Comparison of ENCODE assay signal across 8 cellular contexts in the genomic region with DNA sequence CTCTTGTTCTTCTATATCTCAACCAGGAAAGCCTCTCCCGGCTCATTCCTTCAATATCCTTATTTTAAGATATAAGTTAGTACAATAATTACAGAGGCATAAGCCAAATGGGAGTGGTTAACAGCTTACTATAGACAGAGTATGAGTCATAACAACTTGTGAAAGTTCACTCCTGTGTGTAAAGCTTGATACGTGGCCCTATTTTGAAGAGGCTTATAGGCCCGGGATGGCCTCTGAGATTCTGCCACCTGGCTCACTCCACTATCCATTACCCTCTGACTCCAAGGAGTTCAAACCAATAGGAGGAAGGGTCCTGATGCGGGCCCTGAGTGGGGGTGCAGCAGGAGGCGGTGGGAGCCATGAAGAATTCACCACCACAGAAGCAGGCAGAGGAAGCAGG. TPM values are rescaled to one million over a fixed set of nuclear protein-coding genes. Genes with fewer than 3 reads are reported as not detected.
DNase-seq lines count a peak whose midpoint lies in the region; ATAC-seq and TF ChIP-seq lines count a peak whose summit lies in the region.

No MANE protein-coding gene starts in this region.

- peak overlapping the region in 3 of 4 donors; percentile 35 to 66 (median 44) for H3K27ac ChIP-seq in gastrocnemius medialis

- H3K9me3 ChIP-seq in gastrocnemius medialis, result no peaks in the 10 kb centered on the region

- peak; percentile 39 for DNase-seq in GM03348 (ENCODE audit: low spot score)
- peak; percentile 63 to 64 for DNase-seq in cardiac fibroblast (ENCODE audit: low read depth in 2 of 2)
- DNase-seq in gastrocnemius medialis, result no peak
- DNase-seq in NCI-H2029 (lab: John Stamatoyannopoulos, UW), result no peak
- no peak for DNase-seq in DMS153 treated with DMSO at 0.1 percent for 48 hours (lab: John Stamatoyannopoulos, UW; ENCODE audit: unreplicated experiment)
- no peak for DNase-seq in NCI-H748 treated with DMSO at 0.1 percent for 48 hours (lab: John Stamatoyannopoulos, UW)

- H3K4me1 ChIP-seq in gastrocnemius medialis, result peaks cover 30 to 65% of the 10 kb centered on the region in 2 donors

- intact Hi-C loops in gastrocnemius medialis (cut with DNase I; ENCODE audit: low total_unique reads), result no loop called here

- no peak for TF ChIP-seq CTCF in cardiac fibroblast (IDR thresholded peaks at IDR 0.05; ENCODE audit: low read depth, low read length)
- TF ChIP-seq CTCF in gastrocnemius medialis (IDR thresholded peaks at IDR 0.05 in 4 of 5, conservative IDR thresholded peaks at IDR 0.05 in 1 of 5), result no peak

- in situ Hi-C loops in gastrocnemius medialis (cut with MboI; ENCODE audit: low sequenced_read_pairs in 4 of 4), result no loop called here

- H3K4me3 ChIP-seq in cardiac fibroblast (replicated peaks in 1 of 2; ENCODE audit: low read depth in 2 of 2, low read length in 2 of 2) (no peak overlapping the region), gastrocnemius medialis (no peak overlapping the region)

- peaks cover 0 to 40% of the 10 kb centered on the region in 2 donors for H3K36me3 ChIP-seq in gastrocnemius medialis

- TF ChIP-seq POLR2A in gastrocnemius medialis (IDR thresholded peaks at IDR 0.05), result no peak

- ATAC-seq in GM21367 (IDR thresholded peaks at IDR 0.05; ENCODE audit: unreplicated experiment) (peak; percentile 63), HG03565 (IDR thresholded peaks at IDR 0.05; ENCODE audit: unreplicated experiment) (peak; percentile 87), gastrocnemius medialis (peak; percentile 64 to 76)

- H3K27me3 ChIP-seq in gastrocnemius medialis, result no peaks in the 10 kb centered on the region

RNA-seq across cellular contexts. Expression of a gene that starts 36.6 kb away (rescaled TPM):
- total RNA-seq in gastrocnemius medialis, result 10 to 100 TPM; 24.2 to 56.2 (median 42.7) TPM

RNA-seq across cellular contexts. Expression of a gene that starts 54.0 kb away (rescaled TPM):
- total RNA-seq in gastrocnemius medialis, result 10 to 100 TPM; 12.5 to 15.3 (median 13.6) TPM

Comparison
In these comparisons a context has a peak if more than half of its experiments do, and no peak if none do; other contexts are left out.
1. DNase-seq: peak in GM03348 (single experiment) and cardiac fibroblast (2 of 2); none in gastrocnemius medialis (0 of 2), NCI-H2029 (single experiment), DMS153 treated with DMSO at 0.1 percent for 48 hours (single experiment) and NCI-H748 treated with DMSO at 0.1 percent for 48 hours (single experiment).
2. Peak in every context shown above with its lines, with median percentiles within 50 percentile points of each other: ATAC-seq.